Comparison of ENCODE assay signal across 8 cellular contexts in genomic region chr15:101295607-101296225, GRCh38. TPM values are rescaled to one million over a fixed set of nuclear protein-coding genes. Genes with fewer than 3 reads are reported as not detected.
A peak's percentile ranks its signal among the peaks of the same experiment; 100 is the strongest.
DNase-seq lines count a peak whose midpoint lies in the region; ATAC-seq, FAIRE-seq and TF ChIP-seq lines count a peak whose summit lies in the region.

No MANE protein-coding gene starts in this region.

- 24% methylated on average over 22 of the region's 22 CpGs; no CpG with 5 or more reads in 1 of the 2 experiments for WGBS in H1 (ENCODE audit: extremely low coverage in 1 of 2, insufficient coverage in 1 of 2, insufficient read length in 1 of 2, insufficient replicate concordance in 2 of 2, low coverage in 1 of 2, low lambda C conversion rate in 2 of 2, missing lambda C conversion rate in 1 of 2), 2 experiments

- no peak for TF ChIP-seq POLR2A in H1 (IDR thresholded peaks at IDR 0.05; ENCODE audit: control extremely low read depth in 1 of 2, low read depth in 2 of 2, low read length in 2 of 2)

- H3K27me3 Mint-ChIP-seq in natural killer cell (ENCODE audit: low read depth in 2 of 2), result no peaks in the 10 kb centered on the region

- H3K36me3 Mint-ChIP-seq in natural killer cell, result no peaks in the 10 kb centered on the region

- peaks cover 6% of the 10 kb centered on the region for H3K9me3 ChIP-seq in OCI-LY7 (ENCODE audit: low read length)
- H3K9me3 ChIP-seq in H1 (ENCODE audit: insufficient read depth in 2 of 2, low read depth in 1 of 2, low read length in 1 of 2), result no peaks in the 10 kb centered on the region

- peak overlapping the region; percentile 66 for H4K5ac ChIP-seq in H1 (ENCODE audit: insufficient read length, low read depth, low read length)

- H3K27ac ChIP-seq in OCI-LY7 (ENCODE audit: low read depth, low read length, poor library complexity, severe bottlenecking) (no peak overlapping the region), H1 (ENCODE audit: low read depth, low read length) (0 out of 2 replicates have a peak overlapping the region, but pooled peaks have one; percentile 18)

- no peaks in the 10 kb centered on the region for H3K9me3 Mint-ChIP-seq in natural killer cell

- no peak for ATAC-seq in natural killer cell
- ATAC-seq in HG03139 (IDR thresholded peaks at IDR 0.05; ENCODE audit: unreplicated experiment), result no peak

- no peak overlapping the region for H4K91ac ChIP-seq in H1 (replicated peaks; ENCODE audit: insufficient read length, low read length)

- no peak overlapping the region for H2BK20ac ChIP-seq in H1 (ENCODE audit: low read length)

- no peak overlapping the region for H3K23ac ChIP-seq in H1 (ENCODE audit: insufficient read length)

- no peak overlapping the region for H2BK5ac ChIP-seq in H1 (ENCODE audit: low read depth, low read length)

- H3K4me3 ChIP-seq in GM12865 (ENCODE audit: low read depth, low read length), result peak overlapping the region; percentile 100
- H3K4me3 ChIP-seq in OCI-LY7 (ENCODE audit: low read depth, low read length, poor library complexity, severe bottlenecking), result peak overlapping the region; percentile 90
- peak overlapping the region; percentile 93 to 98 (median 94) for H3K4me3 ChIP-seq in H1 (ENCODE audit: extremely low read depth in 1 of 4, insufficient read depth in 2 of 4, low read depth in 3 of 4, low read length in 4 of 4)

- TF ChIP-seq EP300 in H1 (IDR thresholded peaks at IDR 0.05; ENCODE audit: borderline replicate concordance in 1 of 2, low read depth in 2 of 2, low read length in 2 of 2), result no peak

- H3K9me2 ChIP-seq in OCI-LY7 (ENCODE audit: insufficient read depth, low read length), result no peaks in the 10 kb centered on the region

- H3K9ac ChIP-seq in H1 (replicated peaks in 1 of 4; ENCODE audit: extremely low read depth in 1 of 4, low read depth in 3 of 4, low read length in 3 of 4), result peak overlapping the region; percentile 35 to 79 (median 58); a peak in 6 of 7 replicates

- H3K4me2 ChIP-seq in OCI-LY7 (ENCODE audit: low read length) (peak overlapping the region; percentile 66), H1 (ENCODE audit: insufficient read depth in 1 of 2, low read depth in 2 of 2, low read length in 2 of 2) (peak overlapping the region; percentile 72 to 73)

- H3K4me3 Mint-ChIP-seq in natural killer cell, result peak overlapping the region; percentile 97

- peaks cover 6% of the 10 kb centered on the region; the same call in 1 of the 2 replicates for H3K23me2 ChIP-seq in H1 (ENCODE audit: low read depth, low read length)

- peak overlapping the region; percentile 62; the same call in 1 of the 2 replicates for H3K18ac ChIP-seq in H1 (ENCODE audit: extremely low read depth, low read length)

- H2AFZ ChIP-seq in OCI-LY7 (ENCODE audit: low read length) (peak overlapping the region; percentile 70), H1 (ENCODE audit: low read length) (peak overlapping the region; percentile 87; the same call in 1 of the 2 replicates)

- H3K4me1 ChIP-seq in OCI-LY7 (ENCODE audit: insufficient read depth, low read length, poor library complexity, severe bottlenecking) (peaks cover 27% of the 10 kb centered on the region), H1 (replicated peaks in 1 of 4; ENCODE audit: control insufficient read depth in 3 of 4, insufficient read depth in 4 of 4, low read length in 3 of 4) (peaks cover 3 to 5% (median 4%) of the 10 kb centered on the region in 4 experiments; a peak in 4 of 7 replicates)

- TF ChIP-seq RAD21 in H1 (IDR thresholded peaks at IDR 0.05 in 1 of 2, conservative IDR thresholded peaks at IDR 0.05 in 1 of 2; ENCODE audit: low read depth in 2 of 2, low read length in 2 of 2), result no peak

- H4K8ac ChIP-seq in H1 (ENCODE audit: extremely low read depth, insufficient read depth, low read length), result peak overlapping the region; percentile 91

- no peak overlapping the region for H2BK12ac ChIP-seq in H1 (ENCODE audit: low read depth, low read length)

- BruUV-seq in OCI-LY7 (replicated peaks; lab: Mats Ljungman, UMichigan), result TSS peak; percentile 77

- H3K79me2 ChIP-seq in OCI-LY7 (ENCODE audit: insufficient read depth, low read depth, low read length) (peaks cover 42% of the 10 kb centered on the region), H1 (ENCODE audit: control insufficient read depth in 1 of 2, insufficient read depth in 2 of 2, low read length in 2 of 2) (peaks cover 26 to 41% of the 10 kb centered on the region in 2 experiments)

- H3K14ac ChIP-seq in H1 (ENCODE audit: insufficient read length), result no peak overlapping the region

- peaks cover 29% of the 10 kb centered on the region for H4K20me1 ChIP-seq in OCI-LY7 (ENCODE audit: insufficient read depth, low read length)
- H4K20me1 ChIP-seq in H1 (replicated peaks in 1 of 2; ENCODE audit: control insufficient read depth in 1 of 2, insufficient read depth in 2 of 2, low read length in 2 of 2), result peaks cover 7 to 11% of the 10 kb centered on the region in 2 experiments

- CTCF ChIA-PET in OCI-LY7 (lab: Charles Lee; ENCODE audit: unreplicated experiment), result interaction anchor here (1.2 kb wide), 1 partner anchor 359 kb away, joined by 5 read pairs; no protein-coding TSS in a partner anchor
- CTCF ChIA-PET in H1 (lab: Charles Lee; ENCODE audit: partially characterized antibody), result interaction anchor here (0.6 to 2.8 kb wide), 9 partner anchors 9 to 377 kb away, joined by 3 to 21 read pairs (median 3); no protein-coding TSS in a partner anchor

- DNase-seq in GM12865 (ENCODE audit: low read depth), result no peak
- no peak for DNase-seq in OCI-LY7 (ENCODE audit: low spot score)
- no peak for DNase-seq in H1 (ENCODE audit: low read depth in 1 of 2, low spot score in 2 of 2)
- DNase-seq in natural killer cell, result no peak
- no peak for DNase-seq in activated CD8-positive, alpha-beta memory T cell treated with anti-CD3 and anti-CD28 coated beads for 24 hours
- no peak for DNase-seq in frontal cortex (ENCODE audit: low spot score in 2 of 2)
- no peak for DNase-seq in AG08395 (ENCODE audit: low spot score)

- peaks cover 40 to 42% of the 10 kb centered on the region in 2 donors for H3K4me1 Mint-ChIP-seq in natural killer cell

- H3K27me3 ChIP-seq in H1 (replicated peaks in 1 of 4; ENCODE audit: control insufficient read depth in 3 of 4, extremely low read depth in 1 of 4, insufficient read depth in 3 of 4, low read length in 3 of 4), result no peaks in the 10 kb centered on the region

- H3K4ac ChIP-seq in H1 (replicated peaks; ENCODE audit: insufficient read length, low read depth, low read length), result no peak overlapping the region

- H2AK5ac ChIP-seq in H1 (ENCODE audit: low read depth, low read length), result no peak overlapping the region

- H3K56ac ChIP-seq in H1 (replicated peaks; ENCODE audit: insufficient read length, low read depth, low read length), result no peak overlapping the region

- H3K36me3 ChIP-seq in OCI-LY7 (ENCODE audit: insufficient read depth, low read length), result peaks cover 38% of the 10 kb centered on the region
- peaks cover 0 to 7% (median 0%) of the 10 kb centered on the region in 4 experiments; a peak in 3 of 8 replicates for H3K36me3 ChIP-seq in H1 (ENCODE audit: control insufficient read depth in 2 of 4, insufficient read depth in 4 of 4, low read length in 3 of 4)

- H3K27ac Mint-ChIP-seq in natural killer cell, result peak overlapping the region; percentile 90 to 92

- no peak overlapping the region for H2BK15ac ChIP-seq in H1 (ENCODE audit: low read length)

- FAIRE-seq in H1 (lab: Jason Lieb, UNC), result no peak
- FAIRE-seq in frontal cortex (lab: Jason Lieb, UNC), result no peak

- no peak overlapping the region for H2BK120ac ChIP-seq in H1 (replicated peaks; ENCODE audit: low read depth, low read length)

- H3K79me1 ChIP-seq in H1 (ENCODE audit: low read depth, low read length), result peaks cover 6% of the 10 kb centered on the region

- POLR2A ChIA-PET in OCI-LY7 (lab: Charles Lee), result interaction anchor here (0.6 to 1.9 kb wide), 8 partner anchors 10 to 363 kb away, joined by 3 to 9 read pairs (median 4); no protein-coding TSS in a partner anchor
- POLR2A ChIA-PET in H1 (lab: Charles Lee; ENCODE audit: partially characterized antibody), result interaction anchor here (0.7 to 2.1 kb wide), 4 partner anchors 13 to 343 kb away, joined by 3 to 9 read pairs (median 5); no protein-coding TSS in a partner anchor

- TF ChIP-seq CTCF in GM12865 (IDR thresholded peaks at IDR 0.05; ENCODE audit: insufficient read depth, low read depth, low read length, missing control alignments) (no peak), OCI-LY7 (conservative IDR thresholded peaks at IDR 0.05; ENCODE audit: low read length) (no peak), H1 (IDR thresholded peaks at IDR 0.05; ENCODE audit: control extremely low read depth in 1 of 3, insufficient read depth in 1 of 3, low read depth in 1 of 3, low read length in 3 of 3) (no peak), natural killer cell (IDR thresholded peaks at IDR 0.05) (no peak)

- intact Hi-C loops in OCI-LY7 (cut with micrococcal nuclease; ENCODE audit: unreplicated experiment), result no loop called here
- intact Hi-C loops in natural killer cell (cut with micrococcal nuclease), result loop anchor here (2.0 kb wide), 3 partner anchors 19 to 345 kb away; partner anchors contain the start of gene SELENOS

RNA-seq across cellular contexts. Expression of gene SNRPA1, which starts 0.7 kb away (rescaled TPM):
- total RNA-seq in OCI-LY7 (2014; rRNA removed; shearing (Covaris generic)), result 54.3 and 70.9 TPM in 2 replicates
- 176 and 180 TPM in 2 replicates for total RNA-seq in OCI-LY7 (2022)
- 214 and 221 TPM in 2 replicates for total RNA-seq in H1 (2021; fragmentation: NEBNext Ultra II Directional; extraction: Animal tissue kit (Norgen Biotek cat#: 25700))
- 140 and 143 TPM in 2 replicates for polyA plus RNA-seq in H1 (2011; rRNA removed)
- 226 TPM for polyA plus RNA-seq in H1 (2011; cell fraction: cytosol; rRNA removed)
- polyA plus RNA-seq in H1 (2011; cell fraction: nucleus; rRNA removed), result 37.4 TPM
- 168 to 211 TPM (median 174 TPM) in 4 replicates for polyA plus RNA-seq in H1 (2012, experiment 1 of 2)
- 66.1 TPM for polyA plus RNA-seq in H1 (2012, experiment 2 of 2)
- 160 TPM for polyA plus RNA-seq in H1 (2013, experiment 1 of 2)
- 163 TPM for polyA plus RNA-seq in H1 (2013, experiment 2 of 2)
- 46.8 and 53.6 TPM in 2 replicates for polyA minus RNA-seq in H1 (2011; rRNA and poly(A)+ RNA removed)
- 59.4 TPM for polyA minus RNA-seq in H1 (2011; cell fraction: cytosol; rRNA and poly(A)+ RNA removed)
- 34.4 TPM for polyA minus RNA-seq in H1 (2011; cell fraction: nucleus; rRNA and poly(A)+ RNA removed)
- 100 to 1,000 TPM; 146 to 174 (median 167) TPM for total RNA-seq in natural killer cell
- 13.9 TPM for total RNA-seq in frontal cortex

RNA-seq across cellular contexts. Expression of gene SELENOS, which starts 18.4 kb away (rescaled TPM):
- 29.1 and 31.1 TPM in 2 replicates for total RNA-seq in OCI-LY7 (2014; rRNA removed; shearing (Covaris generic))
- 36.1 and 36.5 TPM in 2 replicates for total RNA-seq in OCI-LY7 (2022)
- total RNA-seq in H1 (2021; fragmentation: NEBNext Ultra II Directional; extraction: Animal tissue kit (Norgen Biotek cat#: 25700)), result 45.2 and 46.0 TPM in 2 replicates
- 31.0 and 45.1 TPM in 2 replicates for polyA plus RNA-seq in H1 (2011; rRNA removed)
- 51.7 TPM for polyA plus RNA-seq in H1 (2011; cell fraction: cytosol; rRNA removed)
- 16.3 TPM for polyA plus RNA-seq in H1 (2011; cell fraction: nucleus; rRNA removed)
- 33.4 to 41.9 TPM (median 36.8 TPM) in 4 replicates for polyA plus RNA-seq in H1 (2012, experiment 1 of 2)
- polyA plus RNA-seq in H1 (2012, experiment 2 of 2), result 35.5 TPM
- polyA plus RNA-seq in H1 (2013, experiment 1 of 2), result 61.0 TPM
- 78.8 TPM for polyA plus RNA-seq in H1 (2013, experiment 2 of 2)
- 16.3 and 16.9 TPM in 2 replicates for polyA minus RNA-seq in H1 (2011; rRNA and poly(A)+ RNA removed)
- 5.7 TPM for polyA minus RNA-seq in H1 (2011; cell fraction: cytosol; rRNA and poly(A)+ RNA removed)
- polyA minus RNA-seq in H1 (2011; cell fraction: nucleus; rRNA and poly(A)+ RNA removed), result 17.3 TPM
- total RNA-seq in natural killer cell, result 10 to 100 TPM; 33.6 to 44.2 (median 38.4) TPM
- 48.9 TPM for total RNA-seq in frontal cortex

RNA-seq across cellular contexts. Expression of gene CHSY1, which starts 43.9 kb away (rescaled TPM):
- total RNA-seq in OCI-LY7 (2014; rRNA removed; shearing (Covaris generic)), result 3.2 and 5.0 TPM in 2 replicates
- total RNA-seq in OCI-LY7 (2022), result 11.4 and 14.3 TPM in 2 replicates
- 60.3 and 60.7 TPM in 2 replicates for total RNA-seq in H1 (2021; fragmentation: NEBNext Ultra II Directional; extraction: Animal tissue kit (Norgen Biotek cat#: 25700))
- 15.5 and 24.9 TPM in 2 replicates for polyA plus RNA-seq in H1 (2011; rRNA removed)
- polyA plus RNA-seq in H1 (2011; cell fraction: cytosol; rRNA removed), result 22.3 TPM
- 14.3 TPM for polyA plus RNA-seq in H1 (2011; cell fraction: nucleus; rRNA removed)
- 29.7 to 40.6 TPM (median 32.7 TPM) in 4 replicates for polyA plus RNA-seq in H1 (2012, experiment 1 of 2)
- 5.0 TPM for polyA plus RNA-seq in H1 (2012, experiment 2 of 2)
- polyA plus RNA-seq in H1 (2013, experiment 1 of 2), result 66.9 TPM
- 67.9 TPM for polyA plus RNA-seq in H1 (2013, experiment 2 of 2)
- polyA minus RNA-seq in H1 (2011; rRNA and poly(A)+ RNA removed), result 33.5 and 40.4 TPM in 2 replicates
- polyA minus RNA-seq in H1 (2011; cell fraction: cytosol; rRNA and poly(A)+ RNA removed), result 26.6 TPM
- 25.8 TPM for polyA minus RNA-seq in H1 (2011; cell fraction: nucleus; rRNA and poly(A)+ RNA removed)
- 10 to 100 TPM; 21.1 to 32.5 (median 30.8) TPM for total RNA-seq in natural killer cell
- 22.8 TPM for total RNA-seq in frontal cortex
